In genomic region chr2:133789743-133790142, GRCh38 we compare ENCODE assay signal across 27 cellular contexts.
DNase-seq lines count a peak whose midpoint lies in the region; ATAC-seq and TF ChIP-seq lines count a peak whose summit lies in the region.
"Had no signal": no experiment of that assay in that cellular context is flagged by ENCODE, and none has a peak within 500 bp of the region (broad histone marks: within the 10 kb centered on the region; RNA-seq: fewer than 3 reads in every experiment).

No MANE protein-coding gene starts in this region.

- H3K9me2 ChIP-seq in SK-N-SH = no peaks in the 10 kb centered on the region

- no peak for TF ChIP-seq CTCF in SK-N-SH (IDR thresholded peaks at IDR 0.05)
- no peak for TF ChIP-seq CTCF in astrocyte of the spinal cord (IDR thresholded peaks at IDR 0.05; ENCODE audit: low read depth, low read length)
- no peak for TF ChIP-seq CTCF in Peyer's patch (IDR thresholded peaks at IDR 0.05)

- H3K4me3 ChIP-seq in SK-N-SH (ENCODE audit: low read depth in 2 of 2, low read length in 1 of 2) = no peak overlapping the region
- H3K4me3 ChIP-seq in astrocyte of the spinal cord (ENCODE audit: low read depth, low read length) = no peak overlapping the region
- H3K4me3 ChIP-seq in Peyer's patch = no peak overlapping the region
- H3K4me3 ChIP-seq: right atrium auricular region, spleen, tibial nerve had no signal

- H3K9me3 ChIP-seq in SK-N-SH (0 out of 2 replicates have a peak, but pooled peaks cover 3% of the 10 kb centered on the region), Peyer's patch (peaks cover 0 to 3% (median 0%) of the 10 kb centered on the region in 4 donors)

- no peaks in the 10 kb centered on the region for H3K79me2 ChIP-seq in SK-N-SH (ENCODE audit: insufficient read depth)
- H3K79me2 ChIP-seq: parathyroid adenoma had no signal

- H3F3A ChIP-seq in SK-N-SH (replicated peaks; ENCODE audit: insufficient read depth) = peaks cover 31% of the 10 kb centered on the region

- H4K20me1 ChIP-seq in SK-N-SH (ENCODE audit: insufficient read depth) = no peaks in the 10 kb centered on the region

- H3K9ac ChIP-seq in SK-N-SH = peak overlapping the region; percentile 59; the same call in 1 of the 2 replicates
- H3K9ac ChIP-seq: parathyroid adenoma had no signal

- no peak overlapping the region; the same call in 1 of the 2 replicates for H3K4me2 ChIP-seq in SK-N-SH

- CTCF ChIA-PET in SK-N-SH (lab: Yijun Ruan, JAX) = interaction anchor here (1.4 kb wide), 1 partner anchor 10 kb away, joined by 3 read pairs; no protein-coding TSS in a partner anchor

- H3K27ac ChIP-seq in SK-N-SH (ENCODE audit: low read depth in 2 of 2, low read length in 1 of 2) (peak overlapping the region in 1 of 2 experiments; percentile 78; a peak in 2 of 4 replicates), Peyer's patch (no peak overlapping the region)
- H3K27ac ChIP-seq: epithelial cell of prostate, HL-60, parathyroid adenoma, right atrium auricular region, spleen, tibial nerve, VCaP had no signal

- POLR2A ChIA-PET in SK-N-SH (lab: Yijun Ruan, JAX) = no interaction called here

- DNase-seq in SK-N-SH = no peak
- DNase-seq in astrocyte of the spinal cord (ENCODE audit: low read depth, low spot score) = peak; percentile 37
- DNase-seq in left lobe of liver (ENCODE audit: low spot score) = peak; percentile 46
- DNase-seq in activated naive CD4-positive, alpha-beta T cell (lab: John Stamatoyannopoulos, UW) = no peak
- no peak for DNase-seq in NCI-H748 treated with DMSO at 0.1 percent for 48 hours (lab: John Stamatoyannopoulos, UW)
- no peak for DNase-seq in Peyer's patch
- DNase-seq: activated CD4-positive, alpha-beta T cell treated with anti-CD3 and anti-CD28 coated beads, Interleukin-2, amount 10 ng/mL, durations not matched to agents 24 days and 14 days; activated gamma-delta T cell; activated T-cell treated with anti-CD3 and anti-CD28 coated beads, Interleukin-2, amount 50 U/mL, for 24 hours; CD8-positive, alpha-beta memory T cell; DMS53; GDM1; NCI-H1092; NCI-H187; NCI-H2227 treated with DMSO at 0.1 percent for 48 hours; SHP77; spleen; T-helper 9 cell had no signal

- TF ChIP-seq EP300 in SK-N-SH (IDR thresholded peaks at IDR 0.05; ENCODE audit: borderline replicate concordance in 1 of 2, low read depth in 1 of 2, low read length in 1 of 2) = no peak

- peaks cover 0 to 44% of the 10 kb centered on the region in 2 experiments; a peak in 1 of 4 replicates for H3K4me1 ChIP-seq in SK-N-SH (ENCODE audit: control insufficient read depth in 1 of 2, insufficient read depth in 2 of 2, low read depth in 1 of 2, low read length in 1 of 2)
- no peaks in the 10 kb centered on the region for H3K4me1 ChIP-seq in Peyer's patch
- H3K4me1 ChIP-seq: parathyroid adenoma, right atrium auricular region, spleen, tibial nerve had no signal

- TF ChIP-seq POLR2A in Peyer's patch (IDR thresholded peaks at IDR 0.05) = no peak

- ATAC-seq in SK-N-SH treated with all-trans-retinoic acid at 6 μM for 48 hours (no peak), left lobe of liver (peak; percentile 58), HG03439 (IDR thresholded peaks at IDR 0.05; ENCODE audit: unreplicated experiment) (no peak)
- ATAC-seq: HCT116 had no signal

- H3K36me3 ChIP-seq in SK-N-SH (replicated peaks in 1 of 2; ENCODE audit: control insufficient read depth in 1 of 2, insufficient read depth in 2 of 2, low read length in 1 of 2) = no peaks in the 10 kb centered on the region
- H3K36me3 ChIP-seq in Peyer's patch = no peaks in the 10 kb centered on the region
- H3K36me3 ChIP-seq: right atrium auricular region, spleen, tibial nerve had no signal

- H2AFZ ChIP-seq in SK-N-SH (ENCODE audit: low read depth) = no peak overlapping the region
- H2AFZ ChIP-seq: parathyroid adenoma had no signal

- in situ Hi-C loops in astrocyte of the spinal cord (cut with HindIII; ENCODE audit: low sequenced_read_pairs) = no loop called here

- no peak for TF ChIP-seq RAD21 in SK-N-SH (IDR thresholded peaks at IDR 0.05; ENCODE audit: low read length)

- H3K27me3 ChIP-seq in SK-N-SH (ENCODE audit: insufficient read depth) = no peaks in the 10 kb centered on the region
- H3K27me3 ChIP-seq in Peyer's patch = no peaks in the 10 kb centered on the region
- H3K27me3 ChIP-seq: right atrium auricular region, spleen, tibial nerve had no signal

- 83% methylated on average over 2 of the region's 4 CpGs for WGBS in SK-N-SH (ENCODE audit: low lambda C conversion rate)

TF ChIP-seq in SK-N-SH, 30 proteins besides CTCF, POLR2A, EP300 and RAD21 (continues in another document):
- TF ChIP-seq RCOR1 (IDR thresholded peaks at IDR 0.05; ENCODE audit: low read length) = no peak
- no peak for TF ChIP-seq CHD2 (IDR thresholded peaks at IDR 0.05; ENCODE audit: low read length, partially characterized antibody)
- TF ChIP-seq TCF12 (IDR thresholded peaks at IDR 0.05) = no peak
- TF ChIP-seq RXRA (IDR thresholded peaks at IDR 0.05; ENCODE audit: borderline replicate concordance, low read depth) = no peak
- TF ChIP-seq TAF1 (IDR thresholded peaks at IDR 0.05; ENCODE audit: borderline replicate concordance, low read depth, low read length) = no peak
- TF ChIP-seq, protein P1, sequence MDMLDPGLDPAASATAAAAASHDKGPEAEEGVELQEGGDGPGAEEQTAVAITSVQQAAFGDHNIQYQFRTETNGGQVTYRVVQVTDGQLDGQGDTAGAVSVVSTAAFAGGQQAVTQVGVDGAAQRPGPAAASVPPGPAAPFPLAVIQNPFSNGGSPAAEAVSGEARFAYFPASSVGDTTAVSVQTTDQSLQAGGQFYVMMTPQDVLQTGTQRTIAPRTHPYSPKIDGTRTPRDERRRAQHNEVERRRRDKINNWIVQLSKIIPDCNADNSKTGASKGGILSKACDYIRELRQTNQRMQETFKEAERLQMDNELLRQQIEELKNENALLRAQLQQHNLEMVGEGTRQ (IDR thresholded peaks at IDR 0.05; ENCODE audit: borderline replicate concordance, low read depth, low read length) = no peak
- TF ChIP-seq FOXJ3 (CRISPR knock-in tag; IDR thresholded peaks at IDR 0.05) = no peak
- TF ChIP-seq, protein P2, sequence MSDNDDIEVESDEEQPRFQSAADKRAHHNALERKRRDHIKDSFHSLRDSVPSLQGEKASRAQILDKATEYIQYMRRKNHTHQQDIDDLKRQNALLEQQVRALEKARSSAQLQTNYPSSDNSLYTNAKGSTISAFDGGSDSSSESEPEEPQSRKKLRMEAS (IDR thresholded peaks at IDR 0.05; ENCODE audit: low read depth) = no peak
- TF ChIP-seq YY1 (IDR thresholded peaks at IDR 0.05; ENCODE audit: low read depth) = no peak
- TF ChIP-seq, protein P3, sequence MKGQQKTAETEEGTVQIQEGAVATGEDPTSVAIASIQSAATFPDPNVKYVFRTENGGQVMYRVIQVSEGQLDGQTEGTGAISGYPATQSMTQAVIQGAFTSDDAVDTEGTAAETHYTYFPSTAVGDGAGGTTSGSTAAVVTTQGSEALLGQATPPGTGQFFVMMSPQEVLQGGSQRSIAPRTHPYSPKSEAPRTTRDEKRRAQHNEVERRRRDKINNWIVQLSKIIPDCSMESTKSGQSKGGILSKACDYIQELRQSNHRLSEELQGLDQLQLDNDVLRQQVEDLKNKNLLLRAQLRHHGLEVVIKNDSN (IDR thresholded peaks at IDR 0.05; ENCODE audit: borderline replicate concordance, low read depth) = no peak

TF ChIP-seq in SK-N-SH treated with all-trans-retinoic acid at 6 μM for 48 hours, 23 proteins besides CTCF, POLR2A, EP300 and RAD21 (continues in another document):
- TF ChIP-seq ZFP30 (CRISPR knock-in tag; IDR thresholded peaks at IDR 0.05) (no peak), ZNF8 (CRISPR knock-in tag; IDR thresholded peaks at IDR 0.05) (no peak), ARNTL (CRISPR knock-in tag; IDR thresholded peaks at IDR 0.05; ENCODE audit: borderline replicate concordance, low read depth) (no peak), TCF4 (CRISPR knock-in tag; IDR thresholded peaks at IDR 0.05; ENCODE audit: borderline replicate concordance) (no peak), ZFP3 (CRISPR knock-in tag; IDR thresholded peaks at IDR 0.05) (no peak), ZNF70 (CRISPR knock-in tag; IDR thresholded peaks at IDR 0.05) (no peak), BACH2 (CRISPR knock-in tag; IDR thresholded peaks at IDR 0.05; ENCODE audit: borderline replicate concordance) (no peak), TOX (CRISPR knock-in tag; IDR thresholded peaks at IDR 0.05; ENCODE audit: borderline replicate concordance) (no peak), PPARA (CRISPR knock-in tag; IDR thresholded peaks at IDR 0.05; ENCODE audit: borderline replicate concordance) (no peak), SNAI2 (CRISPR knock-in tag; IDR thresholded peaks at IDR 0.05) (no peak), ZC3H10 (CRISPR knock-in tag; IDR thresholded peaks at IDR 0.05) (no peak), RARB (CRISPR knock-in tag; IDR thresholded peaks at IDR 0.05) (no peak), POU6F1 (CRISPR knock-in tag; IDR thresholded peaks at IDR 0.05; ENCODE audit: borderline replicate concordance, low read depth) (no peak)
- TF ChIP-seq, protein P4, sequence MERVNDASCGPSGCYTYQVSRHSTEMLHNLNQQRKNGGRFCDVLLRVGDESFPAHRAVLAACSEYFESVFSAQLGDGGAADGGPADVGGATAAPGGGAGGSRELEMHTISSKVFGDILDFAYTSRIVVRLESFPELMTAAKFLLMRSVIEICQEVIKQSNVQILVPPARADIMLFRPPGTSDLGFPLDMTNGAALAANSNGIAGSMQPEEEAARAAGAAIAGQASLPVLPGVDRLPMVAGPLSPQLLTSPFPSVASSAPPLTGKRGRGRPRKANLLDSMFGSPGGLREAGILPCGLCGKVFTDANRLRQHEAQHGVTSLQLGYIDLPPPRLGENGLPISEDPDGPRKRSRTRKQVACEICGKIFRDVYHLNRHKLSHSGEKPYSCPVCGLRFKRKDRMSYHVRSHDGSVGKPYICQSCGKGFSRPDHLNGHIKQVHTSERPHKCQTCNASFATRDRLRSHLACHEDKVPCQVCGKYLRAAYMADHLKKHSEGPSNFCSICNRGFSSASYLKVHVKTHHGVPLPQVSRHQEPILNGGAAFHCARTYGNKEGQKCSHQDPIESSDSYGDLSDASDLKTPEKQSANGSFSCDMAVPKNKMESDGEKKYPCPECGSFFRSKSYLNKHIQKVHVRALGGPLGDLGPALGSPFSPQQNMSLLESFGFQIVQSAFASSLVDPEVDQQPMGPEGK (CRISPR knock-in tag; IDR thresholded peaks at IDR 0.05; ENCODE audit: borderline replicate concordance) = no peak

Comparison
In these comparisons a context has a peak if more than half of its experiments do, and no peak if none do; other contexts are left out.
1. DNase-seq: peak in astrocyte of the spinal cord (single experiment) and left lobe of liver (single experiment); none in SK-N-SH (single experiment), activated naive CD4-positive, alpha-beta T cell (0 of 4), NCI-H748 treated with DMSO at 0.1 percent for 48 hours (single experiment) and Peyer's patch (0 of 3).